Comparison of ENCODE assay signal across 1 cellular context in the genomic region with DNA sequence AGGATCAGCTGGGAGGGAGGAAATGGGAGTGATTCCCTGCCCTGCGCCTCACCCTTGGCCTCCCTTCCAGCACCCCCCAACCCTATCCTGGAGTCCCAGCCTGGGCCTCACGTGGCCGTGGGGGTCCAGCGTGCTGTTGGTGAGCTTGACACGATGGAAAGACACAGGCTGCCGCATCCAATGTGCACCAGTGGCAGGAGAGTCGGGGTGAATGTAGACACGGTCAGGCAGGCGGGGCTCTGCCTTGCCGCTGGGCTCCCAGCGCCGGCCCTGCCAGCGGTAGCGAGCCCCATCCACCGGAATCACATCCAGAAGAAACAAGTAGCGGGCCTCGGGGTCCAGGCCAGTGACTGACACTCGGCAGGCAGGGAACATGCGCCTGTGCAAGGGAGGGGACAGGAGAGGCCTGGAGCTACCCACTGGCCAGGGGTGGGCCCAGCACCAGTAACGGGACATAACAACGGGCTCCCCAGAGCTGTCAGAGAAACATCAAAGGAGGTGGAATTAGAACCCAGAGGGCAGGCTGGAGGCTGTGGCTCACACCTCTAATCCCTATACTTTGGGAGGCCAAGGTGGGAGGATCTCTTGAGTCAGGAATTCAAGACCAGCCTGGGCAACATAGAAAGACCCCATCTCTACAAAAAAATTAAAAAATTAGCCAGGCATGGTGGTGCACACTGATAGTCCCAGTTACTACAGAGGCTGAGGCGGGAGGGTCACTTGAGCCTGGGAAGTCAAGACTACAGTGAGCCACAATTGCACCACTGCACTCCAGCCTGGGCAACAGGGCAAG.
TF ChIP-seq lines count a peak whose summit lies in the region.

No MANE protein-coding gene starts in this region.

TF ChIP-seq in HepG2, 621 proteins besides CTCF, POLR2A, EP300 and RAD21 (continued from another document and continues in another):
- TF ChIP-seq, protein P1, sequence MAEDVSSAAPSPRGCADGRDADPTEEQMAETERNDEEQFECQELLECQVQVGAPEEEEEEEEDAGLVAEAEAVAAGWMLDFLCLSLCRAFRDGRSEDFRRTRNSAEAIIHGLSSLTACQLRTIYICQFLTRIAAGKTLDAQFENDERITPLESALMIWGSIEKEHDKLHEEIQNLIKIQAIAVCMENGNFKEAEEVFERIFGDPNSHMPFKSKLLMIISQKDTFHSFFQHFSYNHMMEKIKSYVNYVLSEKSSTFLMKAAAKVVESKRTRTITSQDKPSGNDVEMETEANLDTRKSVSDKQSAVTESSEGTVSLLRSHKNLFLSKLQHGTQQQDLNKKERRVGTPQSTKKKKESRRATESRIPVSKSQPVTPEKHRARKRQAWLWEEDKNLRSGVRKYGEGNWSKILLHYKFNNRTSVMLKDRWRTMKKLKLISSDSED (CRISPR knock-in tag; IDR thresholded peaks at IDR 0.05) = no peak
- TF ChIP-seq, protein P2, sequence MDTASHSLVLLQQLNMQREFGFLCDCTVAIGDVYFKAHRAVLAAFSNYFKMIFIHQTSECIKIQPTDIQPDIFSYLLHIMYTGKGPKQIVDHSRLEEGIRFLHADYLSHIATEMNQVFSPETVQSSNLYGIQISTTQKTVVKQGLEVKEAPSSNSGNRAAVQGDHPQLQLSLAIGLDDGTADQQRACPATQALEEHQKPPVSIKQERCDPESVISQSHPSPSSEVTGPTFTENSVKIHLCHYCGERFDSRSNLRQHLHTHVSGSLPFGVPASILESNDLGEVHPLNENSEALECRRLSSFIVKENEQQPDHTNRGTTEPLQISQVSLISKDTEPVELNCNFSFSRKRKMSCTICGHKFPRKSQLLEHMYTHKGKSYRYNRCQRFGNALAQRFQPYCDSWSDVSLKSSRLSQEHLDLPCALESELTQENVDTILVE (CRISPR knock-in tag; IDR thresholded peaks at IDR 0.05) = no peak
- TF ChIP-seq, protein P3, sequence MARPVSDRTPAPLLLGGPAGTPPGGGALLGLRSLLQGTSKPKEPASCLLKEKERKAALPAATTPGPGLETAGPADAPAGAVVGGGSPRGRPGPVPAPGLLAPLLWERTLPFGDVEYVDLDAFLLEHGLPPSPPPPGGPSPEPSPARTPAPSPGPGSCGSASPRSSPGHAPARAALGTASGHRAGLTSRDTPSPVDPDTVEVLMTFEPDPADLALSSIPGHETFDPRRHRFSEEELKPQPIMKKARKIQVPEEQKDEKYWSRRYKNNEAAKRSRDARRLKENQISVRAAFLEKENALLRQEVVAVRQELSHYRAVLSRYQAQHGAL (CRISPR knock-in tag; IDR thresholded peaks at IDR 0.05; ENCODE audit: not compliant biosample characterization) = no peak
- TF ChIP-seq SCMH1 (CRISPR knock-in tag; IDR thresholded peaks at IDR 0.05; ENCODE audit: borderline replicate concordance) = no peak
- TF ChIP-seq ZNF251 (CRISPR knock-in tag; IDR thresholded peaks at IDR 0.05) = no peak
- no peak for TF ChIP-seq HHEX (CRISPR knock-in tag; IDR thresholded peaks at IDR 0.05)
- TF ChIP-seq ADNP (CRISPR knock-in tag; IDR thresholded peaks at IDR 0.05) = no peak
- no peak for TF ChIP-seq MTF2 (CRISPR knock-in tag; IDR thresholded peaks at IDR 0.05; ENCODE audit: borderline replicate concordance)
- no peak for TF ChIP-seq BHLHE40 (IDR thresholded peaks at IDR 0.05; ENCODE audit: low read length)
- TF ChIP-seq HOXA5 (CRISPR knock-in tag; IDR thresholded peaks at IDR 0.05) = no peak
- peak; percentile 52; the same call in 1 of the 2 replicates for TF ChIP-seq ZFP90 (CRISPR knock-in tag; IDR thresholded peaks at IDR 0.05; ENCODE audit: borderline replicate concordance)
- TF ChIP-seq ZNF672 (CRISPR knock-in tag; IDR thresholded peaks at IDR 0.05) = no peak
- no peak for TF ChIP-seq ZNF564 (CRISPR knock-in tag; IDR thresholded peaks at IDR 0.05)
- TF ChIP-seq HOXA7 (CRISPR knock-in tag; IDR thresholded peaks at IDR 0.05) = no peak
- TF ChIP-seq, protein P4, sequence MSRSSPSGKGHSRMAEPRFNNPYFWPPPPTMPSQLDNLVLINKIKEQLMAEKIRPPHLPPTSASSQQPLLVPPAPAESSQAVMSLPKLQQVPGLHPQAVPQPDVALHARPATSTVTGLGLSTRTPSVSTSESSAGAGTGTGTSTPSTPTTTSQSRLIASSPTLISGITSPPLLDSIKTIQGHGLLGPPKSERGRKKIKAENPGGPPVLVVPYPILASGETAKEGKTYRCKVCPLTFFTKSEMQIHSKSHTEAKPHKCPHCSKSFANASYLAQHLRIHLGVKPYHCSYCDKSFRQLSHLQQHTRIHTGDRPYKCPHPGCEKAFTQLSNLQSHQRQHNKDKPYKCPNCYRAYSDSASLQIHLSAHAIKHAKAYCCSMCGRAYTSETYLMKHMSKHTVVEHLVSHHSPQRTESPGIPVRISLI (CRISPR knock-in tag; IDR thresholded peaks at IDR 0.05; ENCODE audit: borderline replicate concordance) = no peak
- no peak for TF ChIP-seq ZFP82 (CRISPR knock-in tag; IDR thresholded peaks at IDR 0.05; ENCODE audit: borderline replicate concordance)
- TF ChIP-seq ZNF841 (CRISPR knock-in tag; IDR thresholded peaks at IDR 0.05; ENCODE audit: borderline replicate concordance) = no peak
- no peak for TF ChIP-seq KLF15 (CRISPR knock-in tag; IDR thresholded peaks at IDR 0.05; ENCODE audit: borderline replicate concordance)
- TF ChIP-seq ZNF333 (CRISPR knock-in tag; IDR thresholded peaks at IDR 0.05; ENCODE audit: borderline replicate concordance) = no peak
- TF ChIP-seq BORCS8-MEF2B (CRISPR knock-in tag; IDR thresholded peaks at IDR 0.05) = no peak
- TF ChIP-seq, protein P5, sequence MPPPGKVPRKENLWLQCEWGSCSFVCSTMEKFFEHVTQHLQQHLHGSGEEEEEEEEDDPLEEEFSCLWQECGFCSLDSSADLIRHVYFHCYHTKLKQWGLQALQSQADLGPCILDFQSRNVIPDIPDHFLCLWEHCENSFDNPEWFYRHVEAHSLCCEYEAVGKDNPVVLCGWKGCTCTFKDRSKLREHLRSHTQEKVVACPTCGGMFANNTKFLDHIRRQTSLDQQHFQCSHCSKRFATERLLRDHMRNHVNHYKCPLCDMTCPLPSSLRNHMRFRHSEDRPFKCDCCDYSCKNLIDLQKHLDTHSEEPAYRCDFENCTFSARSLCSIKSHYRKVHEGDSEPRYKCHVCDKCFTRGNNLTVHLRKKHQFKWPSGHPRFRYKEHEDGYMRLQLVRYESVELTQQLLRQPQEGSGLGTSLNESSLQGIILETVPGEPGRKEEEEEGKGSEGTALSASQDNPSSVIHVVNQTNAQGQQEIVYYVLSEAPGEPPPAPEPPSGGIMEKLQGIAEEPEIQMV (CRISPR knock-in tag; IDR thresholded peaks at IDR 0.05; ENCODE audit: low read depth) = no peak
- TF ChIP-seq NCOA5 (CRISPR knock-in tag; IDR thresholded peaks at IDR 0.05) = no peak
- TF ChIP-seq ZNF788 (CRISPR knock-in tag; IDR thresholded peaks at IDR 0.05; ENCODE audit: borderline replicate concordance) = no peak
- TF ChIP-seq SOX5 (CRISPR knock-in tag; IDR thresholded peaks at IDR 0.05; ENCODE audit: borderline replicate concordance) = no peak
- no peak for TF ChIP-seq NR2C2 (CRISPR knock-in tag; IDR thresholded peaks at IDR 0.05; ENCODE audit: borderline replicate concordance)
- TF ChIP-seq PPARG (CRISPR knock-in tag; conservative IDR thresholded peaks at IDR 0.05) = no peak
- TF ChIP-seq KAT8 (CRISPR knock-in tag; IDR thresholded peaks at IDR 0.05) = peak; percentile 54; the same call in 1 of the 2 replicates
- no peak for TF ChIP-seq ZNF326 (CRISPR knock-in tag; IDR thresholded peaks at IDR 0.05; ENCODE audit: borderline replicate concordance)
- TF ChIP-seq ZNF605 (CRISPR knock-in tag; IDR thresholded peaks at IDR 0.05) = 0 out of 2 replicates have a peak, but pooled peaks have one; percentile 56
- TF ChIP-seq POLR2AphosphoS2 (IDR thresholded peaks at IDR 0.05; ENCODE audit: low read depth, low read length) = no peak
- no peak for TF ChIP-seq ZNF883 (CRISPR knock-in tag; IDR thresholded peaks at IDR 0.05; ENCODE audit: not compliant biosample characterization)
- TF ChIP-seq THYN1 (CRISPR knock-in tag; IDR thresholded peaks at IDR 0.05; ENCODE audit: borderline replicate concordance, low read depth) = no peak
- TF ChIP-seq MED13 (CRISPR knock-in tag; IDR thresholded peaks at IDR 0.05) = no peak
- TF ChIP-seq, protein P6, sequence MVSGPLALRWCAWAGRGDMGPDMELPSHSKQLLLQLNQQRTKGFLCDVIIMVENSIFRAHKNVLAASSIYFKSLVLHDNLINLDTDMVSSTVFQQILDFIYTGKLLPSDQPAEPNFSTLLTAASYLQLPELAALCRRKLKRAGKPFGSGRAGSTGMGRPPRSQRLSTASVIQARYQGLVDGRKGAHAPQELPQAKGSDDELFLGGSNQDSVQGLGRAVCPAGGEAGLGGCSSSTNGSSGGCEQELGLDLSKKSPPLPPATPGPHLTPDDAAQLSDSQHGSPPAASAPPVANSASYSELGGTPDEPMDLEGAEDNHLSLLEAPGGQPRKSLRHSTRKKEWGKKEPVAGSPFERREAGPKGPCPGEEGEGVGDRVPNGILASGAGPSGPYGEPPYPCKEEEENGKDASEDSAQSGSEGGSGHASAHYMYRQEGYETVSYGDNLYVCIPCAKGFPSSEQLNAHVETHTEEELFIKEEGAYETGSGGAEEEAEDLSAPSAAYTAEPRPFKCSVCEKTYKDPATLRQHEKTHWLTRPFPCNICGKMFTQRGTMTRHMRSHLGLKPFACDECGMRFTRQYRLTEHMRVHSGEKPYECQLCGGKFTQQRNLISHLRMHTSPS (CRISPR knock-in tag; IDR thresholded peaks at IDR 0.05; ENCODE audit: low read depth) = no peak
- no peak for TF ChIP-seq ZNF552 (CRISPR knock-in tag; IDR thresholded peaks at IDR 0.05; ENCODE audit: borderline replicate concordance)
- peak; percentile 68; the same call in 1 of the 2 replicates for TF ChIP-seq ZBTB38 (CRISPR knock-in tag; IDR thresholded peaks at IDR 0.05)
- TF ChIP-seq ZNF781 (CRISPR knock-in tag; IDR thresholded peaks at IDR 0.05; ENCODE audit: borderline replicate concordance, not compliant biosample characterization) = no peak
- TF ChIP-seq KLF13 (CRISPR knock-in tag; IDR thresholded peaks at IDR 0.05) = 0 out of 2 replicates have a peak, but pooled peaks have one; percentile 21
- TF ChIP-seq CBX5 (CRISPR knock-in tag; IDR thresholded peaks at IDR 0.05; ENCODE audit: borderline replicate concordance) = no peak; the same call in 1 of the 2 replicates
- TF ChIP-seq ZIK1 (CRISPR knock-in tag; IDR thresholded peaks at IDR 0.05; ENCODE audit: borderline replicate concordance, low read depth) = no peak
- no peak for TF ChIP-seq ZEB1 (IDR thresholded peaks at IDR 0.05; ENCODE audit: insufficient replicate concordance, low read depth)
- no peak for TF ChIP-seq TCF12 (IDR thresholded peaks at IDR 0.05)
- TF ChIP-seq TCF12 (CRISPR knock-in tag; IDR thresholded peaks at IDR 0.05) = no peak
- no peak for TF ChIP-seq PAWR (CRISPR knock-in tag; IDR thresholded peaks at IDR 0.05; ENCODE audit: borderline replicate concordance)
- TF ChIP-seq RFX1 (IDR thresholded peaks at IDR 0.05) = no peak
- TF ChIP-seq NCOA1 (CRISPR knock-in tag; IDR thresholded peaks at IDR 0.05) = no peak
- TF ChIP-seq ZNF569 (CRISPR knock-in tag; IDR thresholded peaks at IDR 0.05; ENCODE audit: borderline replicate concordance) = no peak
- TF ChIP-seq ZNF839 (CRISPR knock-in tag; IDR thresholded peaks at IDR 0.05; ENCODE audit: borderline replicate concordance) = no peak
- TF ChIP-seq NR2F1 (CRISPR knock-in tag; IDR thresholded peaks at IDR 0.05) = no peak
- no peak for TF ChIP-seq U2AF1 (optimal IDR thresholded peaks at IDR 0.05; ENCODE audit: low read depth, low read length)
- TF ChIP-seq ZNF230 (CRISPR knock-in tag; IDR thresholded peaks at IDR 0.05) = no peak
- TF ChIP-seq SMARCE1 (IDR thresholded peaks at IDR 0.05; ENCODE audit: borderline replicate concordance) = no peak
- TF ChIP-seq, protein P7, sequence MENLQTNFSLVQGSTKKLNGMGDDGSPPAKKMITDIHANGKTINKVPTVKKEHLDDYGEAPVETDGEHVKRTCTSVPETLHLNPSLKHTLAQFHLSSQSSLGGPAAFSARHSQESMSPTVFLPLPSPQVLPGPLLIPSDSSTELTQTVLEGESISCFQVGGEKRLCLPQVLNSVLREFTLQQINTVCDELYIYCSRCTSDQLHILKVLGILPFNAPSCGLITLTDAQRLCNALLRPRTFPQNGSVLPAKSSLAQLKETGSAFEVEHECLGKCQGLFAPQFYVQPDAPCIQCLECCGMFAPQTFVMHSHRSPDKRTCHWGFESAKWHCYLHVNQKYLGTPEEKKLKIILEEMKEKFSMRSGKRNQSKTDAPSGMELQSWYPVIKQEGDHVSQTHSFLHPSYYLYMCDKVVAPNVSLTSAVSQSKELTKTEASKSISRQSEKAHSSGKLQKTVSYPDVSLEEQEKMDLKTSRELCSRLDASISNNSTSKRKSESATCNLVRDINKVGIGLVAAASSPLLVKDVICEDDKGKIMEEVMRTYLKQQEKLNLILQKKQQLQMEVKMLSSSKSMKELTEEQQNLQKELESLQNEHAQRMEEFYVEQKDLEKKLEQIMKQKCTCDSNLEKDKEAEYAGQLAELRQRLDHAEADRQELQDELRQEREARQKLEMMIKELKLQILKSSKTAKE (CRISPR knock-in tag; IDR thresholded peaks at IDR 0.05; ENCODE audit: borderline replicate concordance) = no peak
- TF ChIP-seq, protein P8, sequence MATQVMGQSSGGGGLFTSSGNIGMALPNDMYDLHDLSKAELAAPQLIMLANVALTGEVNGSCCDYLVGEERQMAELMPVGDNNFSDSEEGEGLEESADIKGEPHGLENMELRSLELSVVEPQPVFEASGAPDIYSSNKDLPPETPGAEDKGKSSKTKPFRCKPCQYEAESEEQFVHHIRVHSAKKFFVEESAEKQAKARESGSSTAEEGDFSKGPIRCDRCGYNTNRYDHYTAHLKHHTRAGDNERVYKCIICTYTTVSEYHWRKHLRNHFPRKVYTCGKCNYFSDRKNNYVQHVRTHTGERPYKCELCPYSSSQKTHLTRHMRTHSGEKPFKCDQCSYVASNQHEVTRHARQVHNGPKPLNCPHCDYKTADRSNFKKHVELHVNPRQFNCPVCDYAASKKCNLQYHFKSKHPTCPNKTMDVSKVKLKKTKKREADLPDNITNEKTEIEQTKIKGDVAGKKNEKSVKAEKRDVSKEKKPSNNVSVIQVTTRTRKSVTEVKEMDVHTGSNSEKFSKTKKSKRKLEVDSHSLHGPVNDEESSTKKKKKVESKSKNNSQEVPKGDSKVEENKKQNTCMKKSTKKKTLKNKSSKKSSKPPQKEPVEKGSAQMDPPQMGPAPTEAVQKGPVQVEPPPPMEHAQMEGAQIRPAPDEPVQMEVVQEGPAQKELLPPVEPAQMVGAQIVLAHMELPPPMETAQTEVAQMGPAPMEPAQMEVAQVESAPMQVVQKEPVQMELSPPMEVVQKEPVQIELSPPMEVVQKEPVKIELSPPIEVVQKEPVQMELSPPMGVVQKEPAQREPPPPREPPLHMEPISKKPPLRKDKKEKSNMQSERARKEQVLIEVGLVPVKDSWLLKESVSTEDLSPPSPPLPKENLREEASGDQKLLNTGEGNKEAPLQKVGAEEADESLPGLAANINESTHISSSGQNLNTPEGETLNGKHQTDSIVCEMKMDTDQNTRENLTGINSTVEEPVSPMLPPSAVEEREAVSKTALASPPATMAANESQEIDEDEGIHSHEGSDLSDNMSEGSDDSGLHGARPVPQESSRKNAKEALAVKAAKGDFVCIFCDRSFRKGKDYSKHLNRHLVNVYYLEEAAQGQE (IDR thresholded peaks at IDR 0.05; ENCODE audit: borderline replicate concordance in 1 of 2, low read depth in 1 of 2, low read length in 2 of 2) = no peak
- no peak for TF ChIP-seq ZNF33A (CRISPR knock-in tag; IDR thresholded peaks at IDR 0.05; ENCODE audit: borderline replicate concordance)
- TF ChIP-seq HNF4G (IDR thresholded peaks at IDR 0.05; ENCODE audit: borderline replicate concordance, low read depth, low read length) = no peak
- TF ChIP-seq HNF4G (CRISPR knock-in tag; IDR thresholded peaks at IDR 0.05; ENCODE audit: borderline replicate concordance, low read depth) = no peak
- TF ChIP-seq DNMT3B (CRISPR knock-in tag; conservative IDR thresholded peaks at IDR 0.05) = no peak
- TF ChIP-seq GABPB1 (CRISPR knock-in tag; IDR thresholded peaks at IDR 0.05) = peak; percentile 45; the same call in 1 of the 2 replicates
- TF ChIP-seq ZNF737 (CRISPR knock-in tag; IDR thresholded peaks at IDR 0.05; ENCODE audit: borderline replicate concordance) = no peak
